In genomic region chr5:93607367-93608258, GRCh38 we compare ENCODE assay signal across 8 cellular contexts. TPM values are rescaled to one million over a fixed set of nuclear protein-coding genes. Genes with fewer than 3 reads are reported as not detected.
DNase-seq lines count a peak whose midpoint lies in the region; ATAC-seq and TF ChIP-seq lines count a peak whose summit lies in the region.

No MANE protein-coding gene starts in this region.

- ATAC-seq in GM19438 (IDR thresholded peaks at IDR 0.05; ENCODE audit: low read depth, unreplicated experiment): peak; percentile 88
- ATAC-seq in HG03469 (IDR thresholded peaks at IDR 0.05; ENCODE audit: unreplicated experiment): peak; percentile 80
- peak; percentile 75 to 80 (median 76) for ATAC-seq in natural killer cell

- peaks cover 70 to 83% of the 10 kb centered on the region in 2 donors for H3K27me3 Mint-ChIP-seq in natural killer cell (ENCODE audit: low read depth in 2 of 2)

- H3K27ac ChIP-seq in RWPE1: no peak overlapping the region

- DNase-seq in NCI-H2029 (lab: John Stamatoyannopoulos, UW) (peak; percentile 1), NCI-H2029 treated with DMSO at 0.1 percent for 48 hours (lab: John Stamatoyannopoulos, UW) (no peak), RWPE1 (ENCODE audit: low spot score) (peak; percentile 35), epithelial cell of esophagus (ENCODE audit: low read depth) (peak; percentile 50), natural killer cell (no peak), NCI-H774 (lab: John Stamatoyannopoulos, UW) (no peak)

- no peak overlapping the region for H3K4me3 ChIP-seq in epithelial cell of esophagus (ENCODE audit: low read length)

- peaks cover 15% of the 10 kb centered on the region for H3K36me3 Mint-ChIP-seq in natural killer cell

- CTCF ChIA-PET in RWPE1 (lab: Yijun Ruan, JAX): interaction anchor here (0.6 to 1.7 kb wide), 19 partner anchors 8 to 1066 kb away, joined by 3 to 10 read pairs (median 3); no protein-coding TSS in a partner anchor

- no peaks in the 10 kb centered on the region for H3K9me3 Mint-ChIP-seq in natural killer cell

- no peak overlapping the region for H3K27ac Mint-ChIP-seq in natural killer cell

- POLR2A ChIA-PET in RWPE1 (lab: Yijun Ruan, JAX; ENCODE audit: low non-redundant PET): no interaction called here

- H3K4me1 Mint-ChIP-seq in natural killer cell: peaks cover 12 to 26% of the 10 kb centered on the region in 2 donors

- H3K4me3 Mint-ChIP-seq in natural killer cell: no peak overlapping the region

- TF ChIP-seq CTCF in RWPE1 (conservative IDR thresholded peaks at IDR 0.05; ENCODE audit: low read depth) (peak; percentile 79), epithelial cell of esophagus (IDR thresholded peaks at IDR 0.05; ENCODE audit: insufficient read depth, low read depth, low read length, missing control alignments) (peak; percentile 60), natural killer cell (IDR thresholded peaks at IDR 0.05) (peak; percentile 43)

- intact Hi-C loops in natural killer cell (cut with micrococcal nuclease): loop anchor here (1.0 to 10.0 kb wide), 3 partner anchors 27 to 307 kb away; partner anchors contain the start of gene NR2F1-AS1

RNA-seq across cellular contexts. Expression of gene NR2F1, which starts 24.6 kb away (rescaled TPM):
- not detected for total RNA-seq in natural killer cell

RNA-seq across cellular contexts. Expression of gene NR2F1-AS1, which starts 26.6 kb away (rescaled TPM):
- not detected for total RNA-seq in natural killer cell

Comparison
In these comparisons a context has a peak if more than half of its experiments do, and no peak if none do; other contexts are left out.
1. DNase-seq: peak in NCI-H2029 (single experiment), RWPE1 (single experiment) and epithelial cell of esophagus (single experiment); none in NCI-H2029 treated with DMSO at 0.1 percent for 48 hours (single experiment), natural killer cell (single experiment) and NCI-H774 (single experiment).
2. Peak in every context shown above with its lines, with median percentiles within 50 percentile points of each other: ATAC-seq and CTCF ChIP-seq.